10 cellular contexts compared by ENCODE assay signal in genomic region chr17:560379-560935, GRCh38.
DNase-seq lines count a peak whose midpoint lies in the region; ATAC-seq and TF ChIP-seq lines count a peak whose summit lies in the region.
"Had no signal": no experiment of that assay in that cellular context is flagged by ENCODE, and none has a peak within 500 bp of the region (broad histone marks: within the 10 kb centered on the region; RNA-seq: fewer than 3 reads in every experiment).

No MANE protein-coding gene starts in this region.

- H3K27ac Mint-ChIP-seq in nephron = peak overlapping the region in 2 of 3 experiments; percentile 18 to 34
- H3K27ac Mint-ChIP-seq: stimulated activated naive CD8-positive, alpha-beta T cell treated with anti-CD3 and anti-CD28 coated beads, Interleukin-15, Interleukin-2, amounts not matched to agents 100 ng/mL and 50 ng/mL, for 24 hours had no signal

- H3K36me3 Mint-ChIP-seq in nephron (ENCODE audit: low read depth) = peaks cover 50% of the 10 kb centered on the region

- peaks cover 3% of the 10 kb centered on the region for H3K27me3 Mint-ChIP-seq in nephron (ENCODE audit: low read depth)
- H3K27me3 Mint-ChIP-seq: stimulated activated naive CD8-positive, alpha-beta T cell treated with anti-CD3 and anti-CD28 coated beads, Interleukin-15, Interleukin-2, amounts not matched to agents 100 ng/mL and 50 ng/mL, for 24 hours had no signal

- no peak for TF ChIP-seq CTCF in nephron (IDR thresholded peaks at IDR 0.05; ENCODE audit: unreplicated experiment in 3 of 3)

- H3K9me3 Mint-ChIP-seq in nephron = no peaks in the 10 kb centered on the region
- H3K9me3 Mint-ChIP-seq: stimulated activated naive CD8-positive, alpha-beta T cell treated with anti-CD3 and anti-CD28 coated beads, Interleukin-15, Interleukin-2, amounts not matched to agents 100 ng/mL and 50 ng/mL, for 24 hours had no signal

- no peaks in the 10 kb centered on the region for H3K4me1 Mint-ChIP-seq in nephron

- peak; percentile 57 for ATAC-seq in SK-N-SH treated with all-trans-retinoic acid at 6 μM for 48 hours
- peak; percentile 27 for ATAC-seq in esophagus mucosa
- ATAC-seq in HG03139 (IDR thresholded peaks at IDR 0.05; ENCODE audit: unreplicated experiment) = no peak

- DNase-seq in AG20443 (ENCODE audit: low spot score) (peak; percentile 40), NCI-H146 treated with DMSO at 0.1 percent for 48 hours (lab: John Stamatoyannopoulos, UW; ENCODE audit: unreplicated experiment) (no peak), NCI-H2081 treated with DMSO at 0.1 percent for 48 hours (lab: John Stamatoyannopoulos, UW) (no peak)
- no peak for DNase-seq in activated CD4-positive, alpha-beta T cell treated with anti-CD3 and anti-CD28 coated beads for 1 hour
- DNase-seq: pancreas had no signal

- no peak overlapping the region for H3K4me3 Mint-ChIP-seq in nephron
- H3K4me3 Mint-ChIP-seq: stimulated activated naive CD8-positive, alpha-beta T cell treated with anti-CD3 and anti-CD28 coated beads, Interleukin-15, Interleukin-2, amounts not matched to agents 100 ng/mL and 50 ng/mL, for 24 hours had no signal

TF ChIP-seq in SK-N-SH treated with all-trans-retinoic acid at 6 μM for 48 hours, 23 proteins besides CTCF, POLR2A, EP300 and RAD21:
- TF ChIP-seq ZNF8 (CRISPR knock-in tag; IDR thresholded peaks at IDR 0.05) = no peak
- 0 out of 2 replicates have a peak, but pooled peaks have one; percentile 34 for TF ChIP-seq ZC3H10 (CRISPR knock-in tag; IDR thresholded peaks at IDR 0.05)
